ENCODE assay signal across 8 cellular contexts in genomic region chr1:15975805-15976680, GRCh38.
DNase-seq lines count a peak whose midpoint lies in the region; ATAC-seq and FAIRE-seq lines count a peak whose summit lies in the region.

TSS of gene ZBTB17 (minus strand) at chr1:15976101. CDS start at chr1:15948495, 27,606 bp downstream.

- FAIRE-seq in GM19239 (lab: Jason Lieb, UNC), result peak; percentile 85

- peak; percentile 71 for ATAC-seq in HG03460 (IDR thresholded peaks at IDR 0.05; ENCODE audit: unreplicated experiment)

- DNase-seq in AML-193 (lab: John Stamatoyannopoulos, UW), result peak; percentile 85 to 91
- DNase-seq in GM19239 (ENCODE audit: insufficient read length, low spot score), result peak; percentile 92
- peak; percentile 19 for DNase-seq in NCI-H524 treated with DMSO at 0.1 percent for 48 hours (lab: John Stamatoyannopoulos, UW)
- DNase-seq in activated CD4-positive, alpha-beta T cell treated with anti-CD3 and anti-CD28 coated beads for 4 hours, result peak; percentile 96 to 98
- DNase-seq in kidney tubule cell (ENCODE audit: low spot score), result peak; percentile 94
- peak; percentile 90 to 91 for DNase-seq in stimulated activated CD4-positive, alpha-beta T cell treated with anti-CD3 and anti-CD28 coated beads, Interleukin-1b, Interleukin-23, amount 100 ng/mL, for 1 hour (ENCODE audit: low read depth in 2 of 2)

- H3K27ac ChIP-seq in cingulate gyrus (ENCODE audit: low read depth, low read length), result peak within 1 kb of the TSS; percentile 84

Comparison
In these comparisons a context has a peak if more than half of its experiments do, and no peak if none do; other contexts are left out.
1. Peak in every context shown above with its lines: DNase-seq, ATAC-seq and H3K27ac ChIP-seq.
2. DNase-seq: peak in every context shown above with its lines; median percentile 97 in activated CD4-positive, alpha-beta T cell treated with anti-CD3 and anti-CD28 coated beads for 4 hours; 94 in kidney tubule cell; 92 in GM19239; 90 in stimulated activated CD4-positive, alpha-beta T cell treated with anti-CD3 and anti-CD28 coated beads, Interleukin-1b, Interleukin-23, amount 100 ng/mL, for 1 hour; 88 in AML-193; 19 in NCI-H524 treated with DMSO at 0.1 percent for 48 hours.